ENCODE assay signal across 8 cellular contexts in genomic region chr10:103192089-103192450, GRCh38. TPM values are rescaled to one million over a fixed set of nuclear protein-coding genes. Genes with fewer than 3 reads are reported as not detected.
DNase-seq lines count a peak whose midpoint lies in the region; ATAC-seq and FAIRE-seq lines count a peak whose summit lies in the region.

No MANE protein-coding gene starts in this region.

- ATAC-seq in CD4-positive, CD25-positive, alpha-beta regulatory T cell (ENCODE audit: low read depth in 2 of 2) = no peak
- ATAC-seq in HG02642 (IDR thresholded peaks at IDR 0.05; ENCODE audit: poor library complexity, unreplicated experiment) (peak; percentile 17), HG03571 (IDR thresholded peaks at IDR 0.05; ENCODE audit: unreplicated experiment) (no peak)
- peak; percentile 61 for ATAC-seq in activated T-helper 17 cell treated with anti-CD3 and anti-CD28 coated beads, Interleukin-2, amount 50 U/mL, for 72 hours (replicated peaks)

- peak overlapping the region; percentile 70 for H3K27ac ChIP-seq in CD4-positive, CD25-positive, alpha-beta regulatory T cell (ENCODE audit: insufficient read depth, low read length, poor library complexity, severe bottlenecking)
- H3K27ac ChIP-seq in iPS DF 6.9 (ENCODE audit: low read length) = no peak overlapping the region
- peak overlapping the region; percentile 97 for H3K27ac ChIP-seq in small intestine (ENCODE audit: low read depth in 1 of 2, low read length in 1 of 2)

- peak overlapping the region; percentile 96 to 99 (median 99) for H3K4me3 Mint-ChIP-seq in CD4-positive, CD25-positive, alpha-beta regulatory T cell
- peak overlapping the region; percentile 92 for H3K4me3 Mint-ChIP-seq in activated T-helper 17 cell treated with anti-CD3 and anti-CD28 coated beads, Interleukin-2, amount 50 U/mL, for 72 hours

- no peaks in the 10 kb centered on the region for H3K9me3 Mint-ChIP-seq in CD4-positive, CD25-positive, alpha-beta regulatory T cell
- no peaks in the 10 kb centered on the region for H3K9me3 Mint-ChIP-seq in activated T-helper 17 cell treated with anti-CD3 and anti-CD28 coated beads, Interleukin-2, amount 50 U/mL, for 72 hours

- H3K4me1 ChIP-seq in CD4-positive, CD25-positive, alpha-beta regulatory T cell (ENCODE audit: control insufficient read depth, insufficient read depth, low read length, poor library complexity, severe bottlenecking) = peaks cover 24% of the 10 kb centered on the region
- H3K4me1 ChIP-seq in iPS DF 6.9 (ENCODE audit: control insufficient read depth, insufficient read depth, low read length) (peaks cover 3% of the 10 kb centered on the region; the same call in 1 of the 2 replicates), small intestine (ENCODE audit: control insufficient read depth in 2 of 2, insufficient read depth in 1 of 2, low read depth in 1 of 2, low read length in 1 of 2) (peaks cover 2 to 6% of the 10 kb centered on the region in 2 donors)

- peak overlapping the region; percentile 94 for H3K4me3 ChIP-seq in CD4-positive, CD25-positive, alpha-beta regulatory T cell (ENCODE audit: low read depth, low read length)
- H3K4me3 ChIP-seq in iPS DF 6.9 (ENCODE audit: low read length) = peak overlapping the region; percentile 93
- peak overlapping the region; percentile 96 to 99 for H3K4me3 ChIP-seq in small intestine (ENCODE audit: low read depth in 1 of 2, low read length in 2 of 2)

- H3K27me3 ChIP-seq in CD4-positive, CD25-positive, alpha-beta regulatory T cell (ENCODE audit: control insufficient read depth, insufficient read depth, low read length) = no peaks in the 10 kb centered on the region
- H3K27me3 ChIP-seq in iPS DF 6.9 (ENCODE audit: control insufficient read depth, insufficient read depth, low read length) (no peaks in the 10 kb centered on the region), small intestine (ENCODE audit: control insufficient read depth in 2 of 2, insufficient read depth in 2 of 2, low read length in 2 of 2) (no peaks in the 10 kb centered on the region)

- H3K27me3 Mint-ChIP-seq in CD4-positive, CD25-positive, alpha-beta regulatory T cell = peaks cover 4% of the 10 kb centered on the region
- H3K27me3 Mint-ChIP-seq in activated T-helper 17 cell treated with anti-CD3 and anti-CD28 coated beads, Interleukin-2, amount 50 U/mL, for 72 hours = no peaks in the 10 kb centered on the region

- peak overlapping the region; percentile 85 to 95 (median 94) for H3K27ac Mint-ChIP-seq in CD4-positive, CD25-positive, alpha-beta regulatory T cell
- peak overlapping the region; percentile 92 for H3K27ac Mint-ChIP-seq in activated T-helper 17 cell treated with anti-CD3 and anti-CD28 coated beads, Interleukin-2, amount 50 U/mL, for 72 hours

- DNase-seq in CD4-positive, CD25-positive, alpha-beta regulatory T cell = no peak
- no peak for DNase-seq in iPS DF 6.9 (ENCODE audit: low read depth, low spot score)
- DNase-seq in small intestine = peak; percentile 29
- no peak for DNase-seq in NCI-H146 (lab: John Stamatoyannopoulos, UW)
- DNase-seq in 8988T = no peak

- no peaks in the 10 kb centered on the region for H3K36me3 ChIP-seq in CD4-positive, CD25-positive, alpha-beta regulatory T cell (ENCODE audit: control insufficient read depth, insufficient read depth, low read length)
- no peaks in the 10 kb centered on the region for H3K36me3 ChIP-seq in iPS DF 6.9 (ENCODE audit: control insufficient read depth, insufficient read depth, low read length)
- H3K36me3 ChIP-seq in small intestine (ENCODE audit: control insufficient read depth in 2 of 2, insufficient read depth in 2 of 2, low read length in 2 of 2) = no peaks in the 10 kb centered on the region

- H3K9me3 ChIP-seq in CD4-positive, CD25-positive, alpha-beta regulatory T cell (ENCODE audit: control insufficient read depth in 2 of 2, low read length in 2 of 2) = no peaks in the 10 kb centered on the region
- H3K9me3 ChIP-seq in iPS DF 6.9 (ENCODE audit: control insufficient read depth, insufficient read depth, low read length) (no peaks in the 10 kb centered on the region), small intestine (ENCODE audit: control insufficient read depth, low read depth) (no peaks in the 10 kb centered on the region)

- WGBS in iPS DF 6.9 (ENCODE audit: insufficient coverage, insufficient read length) = no CpG with 5 or more reads among the region's 14 CpGs
- WGBS in small intestine, 3 donors = 0 to 1% (median 1%) methylated on average over 14 of the region's 14 CpGs

- FAIRE-seq in small intestine (lab: Jason Lieb, UNC) = no peak

- H3K36me3 Mint-ChIP-seq in CD4-positive, CD25-positive, alpha-beta regulatory T cell = peaks cover 4% of the 10 kb centered on the region
- H3K36me3 Mint-ChIP-seq in activated T-helper 17 cell treated with anti-CD3 and anti-CD28 coated beads, Interleukin-2, amount 50 U/mL, for 72 hours (ENCODE audit: low read depth) = peaks cover 37% of the 10 kb centered on the region

- peaks cover 26 to 55% (median 31%) of the 10 kb centered on the region in 4 donors for H3K4me1 Mint-ChIP-seq in CD4-positive, CD25-positive, alpha-beta regulatory T cell
- H3K4me1 Mint-ChIP-seq in activated T-helper 17 cell treated with anti-CD3 and anti-CD28 coated beads, Interleukin-2, amount 50 U/mL, for 72 hours = peaks cover 26% of the 10 kb centered on the region

RNA-seq across cellular contexts. Expression of gene NT5C2, which starts 1.0 kb away (rescaled TPM):
- total RNA-seq in CD4-positive, CD25-positive, alpha-beta regulatory T cell = 59.6 TPM
- 10 to 100 TPM; 52.4 to 58.6 (median 56.8) TPM for polyA plus RNA-seq in CD4-positive, CD25-positive, alpha-beta regulatory T cell
- 10 to 100 TPM; 49.3 to 55.9 TPM for total RNA-seq in activated T-helper 17 cell treated with anti-CD3 and anti-CD28 coated beads, Interleukin-2, amount 50 U/mL, for 72 hours
- 10 to 100 TPM; 15.7 to 25.0 (median 15.7) TPM for polyA plus RNA-seq in small intestine

RNA-seq across cellular contexts. Expression of gene RPEL1, which starts 53.6 kb away (rescaled TPM):
- not detected for total RNA-seq in CD4-positive, CD25-positive, alpha-beta regulatory T cell
- under 1 TPM in 1 of 4 donors, not detected in 3; 0.10 TPM for polyA plus RNA-seq in CD4-positive, CD25-positive, alpha-beta regulatory T cell
- total RNA-seq in activated T-helper 17 cell treated with anti-CD3 and anti-CD28 coated beads, Interleukin-2, amount 50 U/mL, for 72 hours = not detected
- polyA plus RNA-seq in small intestine = under 1 TPM in 1 of 3 donors, not detected in 2; 0.01 TPM

Comparison
In these comparisons a context has a peak if more than half of its experiments do, and no peak if none do; other contexts are left out.
1. ATAC-seq: peak in HG02642 (single experiment) and activated T-helper 17 cell treated with anti-CD3 and anti-CD28 coated beads, Interleukin-2, amount 50 U/mL, for 72 hours (single experiment); none in CD4-positive, CD25-positive, alpha-beta regulatory T cell (0 of 2) and HG03571 (single experiment).
2. Peak in every context shown above with its lines, with median percentiles within 50 percentile points of each other: H3K4me3 ChIP-seq.